In genomic region chr11:106466441-106467190, GRCh38 we compare ENCODE assay signal across 11 cellular contexts.
DNase-seq lines count a peak whose midpoint lies in the region; ATAC-seq and TF ChIP-seq lines count a peak whose summit lies in the region.
"Had no signal": no experiment of that assay in that cellular context is flagged by ENCODE, and none has a peak within 500 bp of the region (broad histone marks: within the 10 kb centered on the region; RNA-seq: fewer than 3 reads in every experiment).

No MANE protein-coding gene starts in this region.

- H3K4me3 ChIP-seq in left ventricle myocardium inferior (no peak overlapping the region), uterus (no peak overlapping the region)
- H3K4me3 ChIP-seq: K562, upper lobe of left lung had no signal

- no peaks in the 10 kb centered on the region for H3K27me3 ChIP-seq in left ventricle myocardium inferior (ENCODE audit: low read depth)
- H3K27me3 ChIP-seq in uterus = no peaks in the 10 kb centered on the region
- H3K27me3 ChIP-seq: upper lobe of left lung had no signal

- H3K4me1 ChIP-seq in left ventricle myocardium inferior (peaks cover 8% of the 10 kb centered on the region), uterus (peaks cover 0 to 17% of the 10 kb centered on the region in 2 donors)

- TF ChIP-seq POLR2A in uterus (IDR thresholded peaks at IDR 0.05) = no peak

- no peak for TF ChIP-seq CTCF in left ventricle myocardium inferior (IDR thresholded peaks at IDR 0.05; ENCODE audit: borderline replicate concordance)
- no peak for TF ChIP-seq CTCF in uterus (IDR thresholded peaks at IDR 0.05)

- no peaks in the 10 kb centered on the region for H3K9me3 ChIP-seq in left ventricle myocardium inferior (replicated peaks)
- no peaks in the 10 kb centered on the region for H3K9me3 ChIP-seq in uterus
- H3K9me3 ChIP-seq: upper lobe of left lung had no signal

- intact Hi-C loops in left ventricle myocardium inferior (cut with micrococcal nuclease) = no loop called here
- intact Hi-C loops in left cardiac atrium (cut with DNase I) = no loop called here
- intact Hi-C loops in uterus (cut with DNase I; ENCODE audit: low total_unique reads) = no loop called here

- peak overlapping the region; percentile 62 for H3K27ac ChIP-seq in left ventricle myocardium inferior (replicated peaks)
- H3K27ac ChIP-seq in uterus = peak overlapping the region; percentile 38 to 58
- H3K27ac ChIP-seq: upper lobe of left lung had no signal

- ATAC-seq in left cardiac atrium (no peak), HG03469 (IDR thresholded peaks at IDR 0.05; ENCODE audit: unreplicated experiment) (no peak), GM21529 (IDR thresholded peaks at IDR 0.05; ENCODE audit: unreplicated experiment) (no peak)
- ATAC-seq: K562 had no signal

- DNase-seq in left ventricle myocardium inferior (no peak), left cardiac atrium (no peak), amniotic epithelial cell (ENCODE audit: low read depth) (peak; percentile 83), hepatic stellate cell (ENCODE audit: low spot score) (peak; percentile 31), uterus (no peak), HEK293T (ENCODE audit: extremely low spot score) (no peak)
- DNase-seq: T-helper 1 cell, upper lobe of left lung had no signal

- POLR2A ChIA-PET in HEK293T (lab: Yijun Ruan, JAX) = no interaction called here

- H3K36me3 ChIP-seq in left ventricle myocardium inferior (no peaks in the 10 kb centered on the region), uterus (no peaks in the 10 kb centered on the region)
- H3K36me3 ChIP-seq: upper lobe of left lung had no signal

- CTCF ChIA-PET in HEK293T (lab: Yijun Ruan, JAX) = no interaction called here

TF ChIP-seq in HEK293T, 16 proteins besides CTCF, POLR2A, EP300 and RAD21:
- TF ChIP-seq SP1 (IDR thresholded peaks at IDR 0.05) (no peak), CTBP1 (IDR thresholded peaks at IDR 0.05; ENCODE audit: borderline replicate concordance) (no peak), BHLHE40 (IDR thresholded peaks at IDR 0.05; ENCODE audit: borderline replicate concordance) (no peak), FOXM1 (IDR thresholded peaks at IDR 0.05; ENCODE audit: borderline replicate concordance) (no peak), NFRKB (IDR thresholded peaks at IDR 0.05) (no peak), ELF4 (IDR thresholded peaks at IDR 0.05) (no peak), FOXA1 (IDR thresholded peaks at IDR 0.05) (no peak), HDGF (IDR thresholded peaks at IDR 0.05; ENCODE audit: borderline replicate concordance) (no peak), ZNF384 (IDR thresholded peaks at IDR 0.05) (no peak), TARDBP (IDR thresholded peaks at IDR 0.05) (no peak), L3MBTL2 (conservative IDR thresholded peaks at IDR 0.05) (no peak), FOXK2 (IDR thresholded peaks at IDR 0.05) (no peak), SUZ12 (IDR thresholded peaks at IDR 0.05) (no peak), LEF1 (IDR thresholded peaks at IDR 0.05; ENCODE audit: borderline replicate concordance) (no peak), PKNOX1 (IDR thresholded peaks at IDR 0.05) (no peak)

Comparison
In these comparisons a context has a peak if more than half of its experiments do, and no peak if none do; other contexts are left out.
1. DNase-seq: peak in amniotic epithelial cell (single experiment) and hepatic stellate cell (single experiment); none in left ventricle myocardium inferior (single experiment), left cardiac atrium (single experiment), uterus (0 of 2) and HEK293T (single experiment).